In the genomic region with DNA sequence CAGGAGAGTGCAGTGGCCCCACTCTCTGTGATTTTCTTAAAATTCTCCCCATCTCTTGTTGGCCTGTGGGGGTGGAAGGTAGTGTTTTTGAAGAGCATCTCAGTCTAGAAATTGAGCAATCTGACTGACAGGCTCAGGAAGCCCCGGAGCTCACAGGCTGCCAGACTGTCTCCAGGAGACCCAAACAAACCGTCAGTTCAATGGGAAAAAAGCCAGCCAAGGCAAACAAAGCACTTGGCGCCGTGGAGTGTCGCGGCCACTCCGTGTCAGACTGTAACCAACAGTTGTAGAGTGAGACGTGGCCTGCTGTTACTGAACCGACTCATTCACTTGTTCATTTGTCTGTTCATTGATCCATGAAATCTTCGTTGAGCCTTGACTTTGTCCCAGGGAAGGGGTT, we compare ENCODE assay signal across 12 cellular contexts. TPM values are rescaled to one million over a fixed set of nuclear protein-coding genes. Genes with fewer than 3 reads are reported as not detected.
DNase-seq lines count a peak whose midpoint lies in the region; ATAC-seq and TF ChIP-seq lines count a peak whose summit lies in the region.
"Had no signal": no experiment of that assay in that cellular context is flagged by ENCODE, and none has a peak within 500 bp of the region (broad histone marks: within the 10 kb centered on the region; RNA-seq: fewer than 3 reads in every experiment).

No MANE protein-coding gene starts in this region.

- POLR2A ChIA-PET in activated CD4-positive, alpha-beta memory T cell treated with anti-CD3 and anti-CD28 coated beads for 36 hours (lab: Charles Lee), result no interaction called here

- H3K4me1 ChIP-seq in adrenal gland (replicated peaks in 1 of 2), result no peaks in the 10 kb centered on the region

- no peaks in the 10 kb centered on the region for H3K9me3 ChIP-seq in adrenal gland (replicated peaks in 1 of 3)

- no peaks in the 10 kb centered on the region for H3K36me3 Mint-ChIP-seq in activated CD4-positive, alpha-beta memory T cell treated with anti-CD3 and anti-CD28 coated beads for 36 hours
- no peaks in the 10 kb centered on the region for H3K36me3 Mint-ChIP-seq in nephron progenitor cell (ENCODE audit: low read depth)

- CTCF ChIA-PET in activated CD4-positive, alpha-beta memory T cell treated with anti-CD3 and anti-CD28 coated beads for 36 hours (lab: Charles Lee), result interaction anchor here (1.1 kb wide), 1 partner anchor 34 kb away, joined by 3 read pairs; a partner anchor contains a TSS

- no peaks in the 10 kb centered on the region for H3K9me3 Mint-ChIP-seq in activated CD4-positive, alpha-beta memory T cell treated with anti-CD3 and anti-CD28 coated beads for 36 hours
- no peaks in the 10 kb centered on the region for H3K9me3 Mint-ChIP-seq in nephron progenitor cell
- H3K9me3 Mint-ChIP-seq: activated B cell treated with CpG ODN at 0.5 μM for 24 hours had no signal

- H3K27me3 Mint-ChIP-seq in activated CD4-positive, alpha-beta memory T cell treated with anti-CD3 and anti-CD28 coated beads for 36 hours, result no peaks in the 10 kb centered on the region
- H3K27me3 Mint-ChIP-seq in nephron progenitor cell (ENCODE audit: low read depth, poor library complexity), result peaks cover 20% of the 10 kb centered on the region
- H3K27me3 Mint-ChIP-seq: activated B cell treated with CpG ODN at 0.5 μM for 24 hours had no signal

- intact Hi-C loops in adrenal gland (cut with DNase I), result no loop called here
- intact Hi-C loops in left ventricle myocardium superior (cut with micrococcal nuclease), result no loop called here
- intact Hi-C loops in activated CD4-positive, alpha-beta memory T cell treated with anti-CD3 and anti-CD28 coated beads for 36 hours (cut with micrococcal nuclease), result no loop called here

- 63 to 73% (median 72%) methylated on average over 9 to 10 of the region's 10 CpGs for WGBS in adrenal gland, 4 donors

- peaks cover 13% of the 10 kb centered on the region for H3K4me1 Mint-ChIP-seq in activated CD4-positive, alpha-beta memory T cell treated with anti-CD3 and anti-CD28 coated beads for 36 hours (ENCODE audit: low read depth)
- peaks cover 36% of the 10 kb centered on the region for H3K4me1 Mint-ChIP-seq in nephron progenitor cell

- H3K4me3 Mint-ChIP-seq in activated CD4-positive, alpha-beta memory T cell treated with anti-CD3 and anti-CD28 coated beads for 36 hours, result no peak overlapping the region
- H3K4me3 Mint-ChIP-seq in nephron progenitor cell, result no peak overlapping the region
- H3K4me3 Mint-ChIP-seq: activated B cell treated with CpG ODN at 0.5 μM for 24 hours had no signal

- no peaks in the 10 kb centered on the region for H3K36me3 ChIP-seq in adrenal gland (replicated peaks in 1 of 2)

- peak overlapping the region in 1 of 5 donors; percentile 52 for H3K27ac ChIP-seq in adrenal gland

- DNase-seq in Ammon's horn (ENCODE audit: low spot score) (peak; percentile 39), NCI-H1092 treated with DMSO at 0.1 percent for 48 hours (lab: John Stamatoyannopoulos, UW) (peak; percentile 84), adrenal gland (peak in 5 of 7 donors; percentile 20 to 64 (median 36)), left ventricle myocardium superior (peak; percentile 54), nephron progenitor cell (no peak)
- no peak for DNase-seq in activated CD4-positive, alpha-beta memory T cell treated with anti-CD3 and anti-CD28 coated beads for 36 hours
- DNase-seq: activated B cell treated with CpG ODN at 0.5 μM for 24 hours; activated effector memory CD4-positive, alpha-beta T cell treated with Interleukin-2 at 50 U/mL for 16 hours; RPMI8226 had no signal

- TF ChIP-seq POLR2A in adrenal gland (IDR thresholded peaks at IDR 0.05), result no peak

- H3K27ac Mint-ChIP-seq in activated CD4-positive, alpha-beta memory T cell treated with anti-CD3 and anti-CD28 coated beads for 36 hours, result no peak overlapping the region
- no peak overlapping the region for H3K27ac Mint-ChIP-seq in nephron progenitor cell
- H3K27ac Mint-ChIP-seq: activated B cell treated with CpG ODN at 0.5 μM for 24 hours had no signal

- no peaks in the 10 kb centered on the region for H3K27me3 ChIP-seq in adrenal gland

- no peak overlapping the region for H3K4me3 ChIP-seq in adrenal gland

- TF ChIP-seq CTCF in adrenal gland (IDR thresholded peaks at IDR 0.05) (no peak), nephron progenitor cell (IDR thresholded peaks at IDR 0.05) (no peak)

- ATAC-seq in left ventricle myocardium superior (peak; percentile 67), GM21529 (IDR thresholded peaks at IDR 0.05; ENCODE audit: unreplicated experiment) (no peak), GM21515 (IDR thresholded peaks at IDR 0.05; ENCODE audit: unreplicated experiment) (no peak)
- ATAC-seq: HCT116 had no signal

RNA-seq across cellular contexts. Expression of a gene that starts 33.7 kb away (rescaled TPM):
- 10 to 100 TPM in 6 of 8 donors, 1 to 10 TPM in 2; 6.6 to 32.3 (median 23.7) TPM for total RNA-seq in adrenal gland
- 10 to 100 TPM in 1 of 3 donors, 1 to 10 TPM in 2; 4.3 to 14.2 (median 6.3) TPM for polyA plus RNA-seq in adrenal gland
- total RNA-seq in left ventricle myocardium superior, result 2.0 TPM
- 1 to 10 TPM; 6.4 to 8.7 TPM for total RNA-seq in activated CD4-positive, alpha-beta memory T cell treated with anti-CD3 and anti-CD28 coated beads for 36 hours

Comparison
In these comparisons a context has a peak if more than half of its experiments do, and no peak if none do; other contexts are left out.
1. DNase-seq: peak in Ammon's horn (single experiment), NCI-H1092 treated with DMSO at 0.1 percent for 48 hours (single experiment), adrenal gland (5 of 7) and left ventricle myocardium superior (single experiment); none in activated CD4-positive, alpha-beta memory T cell treated with anti-CD3 and anti-CD28 coated beads for 36 hours (single experiment) and nephron progenitor cell (single experiment).